ENCODE assay signal across 21 cellular contexts in genomic region chr11:123753110-123753509, GRCh38. TPM values are rescaled to one million over a fixed set of nuclear protein-coding genes. Genes with fewer than 3 reads are reported as not detected.
"Had no signal": no experiment of that assay in that cellular context is flagged by ENCODE, and none has a peak within 500 bp of the region (broad histone marks: within the 10 kb centered on the region; RNA-seq: fewer than 3 reads in every experiment).

No MANE protein-coding gene starts in this region.

- DNase-seq: activated effector memory CD4-positive, alpha-beta T cell treated with Interleukin-2 at 50 U/mL for 16 hours; activated naive CD4-positive, alpha-beta T cell treated with anti-CD3 and anti-CD28 coated beads, Interleukin-2, amount 50 U/mL, for 16 hours; activated T-cell treated with anti-CD3 and anti-CD28 coated beads, Interleukin-2, amount 50 U/mL, for 1 hour; heart left ventricle; immature natural killer cell; left cardiac atrium; lower lobe of right lung; nephron progenitor cell; right cardiac atrium; stimulated activated CD4-positive, alpha-beta T cell treated with anti-CD3 and anti-CD28 coated beads, Interleukin-15, amount 100 ng/mL, for 24 hours; stimulated activated CD4-positive, alpha-beta T cell treated with anti-CD3 and anti-CD28 coated beads, Interleukin-4, amount 100 ng/mL, for 1 hour; stimulated activated naive CD4-positive, alpha-beta T cell treated with Interleukin-2 at 50 U/mL for 16 hours; substantia nigra; transverse colon had no signal

- H3K36me3 Mint-ChIP-seq: immature natural killer cell had no signal

- H3K9me3 ChIP-seq: lower lobe of right lung, prostate gland, transverse colon, vagina had no signal

- H3K36me3 ChIP-seq: cardiac muscle cell, heart left ventricle, lower lobe of right lung, prostate gland, transverse colon, vagina had no signal

- FAIRE-seq: frontal cortex had no signal

- H3K27me3 ChIP-seq: cardiac muscle cell, heart left ventricle, transverse colon, vagina had no signal

- H3K4me1 ChIP-seq: heart left ventricle, lower lobe of right lung, prostate gland, transverse colon, vagina had no signal

- H3K4me3 ChIP-seq: cardiac muscle cell, heart left ventricle, lower lobe of right lung, prostate gland, skin epidermis, transverse colon, vagina had no signal

- H3K4me3 Mint-ChIP-seq: immature natural killer cell, nephron progenitor cell had no signal

- H3K4me1 Mint-ChIP-seq: immature natural killer cell, nephron progenitor cell had no signal

- ATAC-seq: heart left ventricle, left cardiac atrium, lower lobe of right lung, right cardiac atrium had no signal

- H3K27ac Mint-ChIP-seq: immature natural killer cell, nephron progenitor cell had no signal

RNA-seq across cellular contexts. Expression of gene OR6X1, which starts 1.2 kb away (rescaled TPM):
- total RNA-seq: cardiac muscle cell, dermis microvascular lymphatic vessel endothelial cell, frontal cortex, heart left ventricle, left cardiac atrium, lower lobe of right lung, osteoblast, prostate gland, right cardiac atrium, vagina had no signal
- polyA plus RNA-seq: cardiac muscle cell, heart left ventricle, immature natural killer cell, right cardiac atrium had no signal

RNA-seq across cellular contexts. Expression of gene OR6M1, which starts 53.0 kb away (rescaled TPM):
- total RNA-seq: cardiac muscle cell, dermis microvascular lymphatic vessel endothelial cell, frontal cortex, heart left ventricle, left cardiac atrium, lower lobe of right lung, osteoblast, prostate gland, right cardiac atrium, transverse colon, vagina had no signal
- polyA plus RNA-seq: cardiac muscle cell, heart left ventricle, immature natural killer cell, right cardiac atrium had no signal
